In the genomic region with DNA sequence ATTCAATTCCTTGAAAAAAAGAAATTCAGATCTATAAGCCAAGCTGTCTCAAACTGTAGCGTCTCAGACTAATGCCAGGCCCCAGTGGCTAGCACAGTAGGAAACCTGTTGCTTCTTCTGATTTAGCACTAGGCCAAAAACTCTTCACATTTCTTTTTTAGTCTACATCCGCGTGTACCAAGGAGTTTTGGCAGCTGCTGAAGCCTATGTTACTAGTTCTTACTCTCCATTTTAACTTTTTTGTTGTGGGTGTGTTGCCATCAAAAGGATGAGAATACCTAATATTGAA, we compare ENCODE assay signal across 24 cellular contexts.
DNase-seq lines count a peak whose midpoint lies in the region; ATAC-seq, FAIRE-seq and TF ChIP-seq lines count a peak whose summit lies in the region.
"Had no signal": no experiment of that assay in that cellular context is flagged by ENCODE, and none has a peak within 500 bp of the region (broad histone marks: within the 10 kb centered on the region; RNA-seq: fewer than 3 reads in every experiment).

No MANE protein-coding gene starts in this region.

- H2BK12ac ChIP-seq in H1 (ENCODE audit: low read depth, low read length): no peak overlapping the region

- H3F3A ChIP-seq in GM23338 (replicated peaks; ENCODE audit: low read depth): no peaks in the 10 kb centered on the region

- no peaks in the 10 kb centered on the region for H3K9me2 ChIP-seq in GM23338 (ENCODE audit: insufficient read depth)

- H2AK5ac ChIP-seq in H1 (ENCODE audit: low read depth, low read length): no peak overlapping the region

- H2BK120ac ChIP-seq in H1 (replicated peaks; ENCODE audit: low read depth, low read length): no peak overlapping the region

- H4K91ac ChIP-seq in H1 (replicated peaks; ENCODE audit: insufficient read length, low read length): no peak overlapping the region

- peak; percentile 10; the same call in 2 of the 3 replicates for ATAC-seq in GM23338
- ATAC-seq: HepG2 had no signal

- H2AFZ ChIP-seq in GM23338: no peak overlapping the region
- no peak overlapping the region for H2AFZ ChIP-seq in KMS-11 (ENCODE audit: low read depth)
- H2AFZ ChIP-seq in H1 (ENCODE audit: low read length): no peak overlapping the region

- no peak overlapping the region for H3K14ac ChIP-seq in H1 (ENCODE audit: insufficient read length)

- H3K4me1 Mint-ChIP-seq in GM23338 (peaks cover 2% of the 10 kb centered on the region; the same call in 2 of the 3 replicates), type B pancreatic cell (ENCODE audit: unreplicated experiment) (peaks cover 5% of the 10 kb centered on the region)

- TF ChIP-seq POLR2A in H1 (IDR thresholded peaks at IDR 0.05; ENCODE audit: control extremely low read depth in 1 of 2, low read depth in 2 of 2, low read length in 2 of 2): no peak

- peaks cover 6% of the 10 kb centered on the region; the same call in 1 of the 3 replicates for H3K9me3 Mint-ChIP-seq in GM23338
- no peaks in the 10 kb centered on the region for H3K9me3 Mint-ChIP-seq in type B pancreatic cell

- H3K36me3 Mint-ChIP-seq in GM23338 (ENCODE audit: low read depth) (no peaks in the 10 kb centered on the region), type B pancreatic cell (no peaks in the 10 kb centered on the region)

- peak overlapping the region; percentile 65 for H3K4me2 ChIP-seq in GM23338
- H3K4me2 ChIP-seq in KMS-11: peak overlapping the region; percentile 58; the same call in 1 of the 2 replicates
- H3K4me2 ChIP-seq in H1 (ENCODE audit: insufficient read depth in 1 of 2, low read depth in 2 of 2, low read length in 2 of 2): peak overlapping the region; percentile 36 to 68; a peak in 1 of 4 replicates

- TF ChIP-seq EP300 in H1 (IDR thresholded peaks at IDR 0.05; ENCODE audit: borderline replicate concordance in 1 of 2, low read depth in 2 of 2, low read length in 2 of 2): no peak

- peaks cover 3% of the 10 kb centered on the region; the same call in 1 of the 2 replicates for H3K4me1 ChIP-seq in GM23338 (ENCODE audit: insufficient read depth)
- peaks cover 61% of the 10 kb centered on the region for H3K4me1 ChIP-seq in KMS-11 (ENCODE audit: low read depth, poor library complexity, severe bottlenecking)
- H3K4me1 ChIP-seq in H1 (replicated peaks in 1 of 4; ENCODE audit: control insufficient read depth in 3 of 4, insufficient read depth in 4 of 4, low read length in 3 of 4): no peaks in the 10 kb centered on the region
- no peaks in the 10 kb centered on the region for H3K4me1 ChIP-seq in iPS-20b (ENCODE audit: insufficient read depth, low read length)

- H3K27ac Mint-ChIP-seq in GM23338 (no peak overlapping the region), type B pancreatic cell (no peak overlapping the region)

- no peaks in the 10 kb centered on the region for H3K79me1 ChIP-seq in H1 (ENCODE audit: low read depth, low read length)

- POLR2A ChIA-PET in H1 (lab: Charles Lee; ENCODE audit: partially characterized antibody): interaction anchor here (0.8 to 3.1 kb wide), 7 partner anchors 10 to 177 kb away, joined by 3 to 19 read pairs (median 5); a partner anchor contains a TSS

- no peaks in the 10 kb centered on the region for H3K36me3 ChIP-seq in GM23338 (ENCODE audit: insufficient read depth)
- no peaks in the 10 kb centered on the region for H3K36me3 ChIP-seq in KMS-11 (ENCODE audit: insufficient read depth)
- no peaks in the 10 kb centered on the region for H3K36me3 ChIP-seq in H1 (ENCODE audit: control insufficient read depth in 2 of 4, insufficient read depth in 4 of 4, low read length in 3 of 4)
- H3K36me3 ChIP-seq in iPS-20b (ENCODE audit: insufficient read depth, low read depth, low read length): no peaks in the 10 kb centered on the region
- H3K36me3 ChIP-seq: HAP-1, SJSA1 had no signal

- H2BK5ac ChIP-seq in H1 (ENCODE audit: low read depth, low read length): no peak overlapping the region

- FAIRE-seq in H1 (lab: Jason Lieb, UNC): no peak
- FAIRE-seq: HepG2, RCC 7860 had no signal

- no peak overlapping the region for H3K4ac ChIP-seq in H1 (replicated peaks; ENCODE audit: insufficient read length, low read depth, low read length)

- 88% methylated on average over 3 of the region's 3 CpGs; no CpG with 5 or more reads in 1 of the 2 experiments for WGBS in H1 (ENCODE audit: extremely low coverage in 1 of 2, insufficient coverage in 1 of 2, insufficient read length in 1 of 2, insufficient replicate concordance in 2 of 2, low coverage in 1 of 2, low lambda C conversion rate in 2 of 2, missing lambda C conversion rate in 1 of 2), 2 experiments

- peak overlapping the region; percentile 88 for H3K4me3 Mint-ChIP-seq in GM23338
- H3K4me3 Mint-ChIP-seq in type B pancreatic cell: no peak overlapping the region

- H2BK15ac ChIP-seq in H1 (ENCODE audit: low read length): no peak overlapping the region

- H3K79me2 ChIP-seq in GM23338 (replicated peaks; ENCODE audit: insufficient read depth) (no peaks in the 10 kb centered on the region), KMS-11 (ENCODE audit: insufficient read depth, low read depth) (no peaks in the 10 kb centered on the region), H1 (ENCODE audit: control insufficient read depth in 1 of 2, insufficient read depth in 2 of 2, low read length in 2 of 2) (no peaks in the 10 kb centered on the region)

- peaks cover 14% of the 10 kb centered on the region for H3K27me3 Mint-ChIP-seq in GM23338 (ENCODE audit: insufficient read depth, low read depth, poor library complexity)
- peaks cover 3% of the 10 kb centered on the region for H3K27me3 Mint-ChIP-seq in type B pancreatic cell

- no peak overlapping the region for H2BK20ac ChIP-seq in H1 (ENCODE audit: low read length)

- H3K18ac ChIP-seq in H1 (ENCODE audit: extremely low read depth, low read length): no peak overlapping the region

- TF ChIP-seq CTCF in GM23338 (conservative IDR thresholded peaks at IDR 0.05; ENCODE audit: low read depth in 2 of 2) (no peak), KMS-11 (conservative IDR thresholded peaks at IDR 0.05; ENCODE audit: low read depth, low read length) (no peak), H1 (IDR thresholded peaks at IDR 0.05; ENCODE audit: control extremely low read depth in 1 of 3, insufficient read depth in 1 of 3, low read depth in 1 of 3, low read length in 3 of 3) (no peak), type B pancreatic cell (conservative IDR thresholded peaks at IDR 0.05) (no peak)

- H4K8ac ChIP-seq in H1 (ENCODE audit: extremely low read depth, insufficient read depth, low read length): no peak overlapping the region

- H3K27me3 ChIP-seq in GM23338 (ENCODE audit: insufficient read depth) (no peaks in the 10 kb centered on the region), KMS-11 (ENCODE audit: insufficient read depth, low read depth) (no peaks in the 10 kb centered on the region), H1 (replicated peaks in 1 of 4; ENCODE audit: control insufficient read depth in 3 of 4, extremely low read depth in 1 of 4, insufficient read depth in 3 of 4, low read length in 3 of 4) (peaks cover 0 to 1% (median 0%) of the 10 kb centered on the region in 4 experiments; a peak in 1 of 7 replicates), iPS-20b (ENCODE audit: insufficient read depth, low read length) (no peaks in the 10 kb centered on the region)
- H3K27me3 ChIP-seq: SJSA1 had no signal

- H3K23me2 ChIP-seq in H1 (ENCODE audit: low read depth, low read length): peaks cover 7% of the 10 kb centered on the region; the same call in 1 of the 2 replicates

- no peak overlapping the region for H3K23ac ChIP-seq in H1 (ENCODE audit: insufficient read length)

- no peak overlapping the region for H3K27ac ChIP-seq in GM23338 (ENCODE audit: low read depth)
- no peak overlapping the region for H3K27ac ChIP-seq in KMS-11
- no peak overlapping the region for H3K27ac ChIP-seq in H1 (ENCODE audit: low read depth, low read length)
- H3K27ac ChIP-seq in iPS-20b (ENCODE audit: low read length): no peak overlapping the region
- H3K27ac ChIP-seq: C4-2B, SJSA1 had no signal

- H3K9ac ChIP-seq in KMS-11 (no peak overlapping the region), H1 (replicated peaks in 1 of 4; ENCODE audit: extremely low read depth in 1 of 4, low read depth in 3 of 4, low read length in 3 of 4) (no peak overlapping the region), iPS-20b (ENCODE audit: low read depth, low read length) (no peak overlapping the region)

- H3K9me3 ChIP-seq in H1 (ENCODE audit: insufficient read depth in 2 of 2, low read depth in 1 of 2, low read length in 1 of 2) (no peaks in the 10 kb centered on the region), iPS-20b (ENCODE audit: insufficient read depth, low read depth, low read length) (no peaks in the 10 kb centered on the region)
- H3K9me3 ChIP-seq: HAP-1 had no signal

- H3K4me3 ChIP-seq in GM23338 (peak overlapping the region; percentile 44), KMS-11 (IDR thresholded peaks at IDR 0.05; ENCODE audit: insufficient read depth, low read depth, low read length) (no peak overlapping the region), H1 (ENCODE audit: extremely low read depth in 1 of 4, insufficient read depth in 2 of 4, low read depth in 3 of 4, low read length in 4 of 4) (peak overlapping the region in 2 of 4 experiments; percentile 86 to 90; a peak in 3 of 8 replicates), iPS-20b (ENCODE audit: low read length) (peak overlapping the region; percentile 57)
- H3K4me3 ChIP-seq: HAP-1, SJSA1 had no signal

- no peak overlapping the region for H4K5ac ChIP-seq in H1 (ENCODE audit: insufficient read length, low read depth, low read length)

- DNase-seq in GM23338 (ENCODE audit: low spot score) (no peak), H1 (ENCODE audit: low read depth in 1 of 2, low spot score in 2 of 2) (no peak), C1 segment of cervical spinal cord (lab: John Stamatoyannopoulos, UW) (no peak), type B pancreatic cell (ENCODE audit: extremely low spot score, unreplicated experiment) (no peak), SIG-M5 (lab: John Stamatoyannopoulos, UW) (no peak), DMS 273 (lab: John Stamatoyannopoulos, UW; ENCODE audit: unreplicated experiment) (no peak)
- DNase-seq: AML-193; DMS53; GF-D8; KBM-7; NCI-H1092 treated with DMSO at 0.1 percent for 48 hours; NCI-H1436 treated with DMSO at 0.1 percent for 48 hours; NCI-H2029; NCI-H226; NCI-H524; NCI-H774; NK-92 treated with Interleukin-12 subunit alpha and Interleukin-12 subunit beta, amount 100 ng/mL, for 24 hours had no signal

- CTCF ChIA-PET in H1 (lab: Charles Lee; ENCODE audit: partially characterized antibody): no interaction called here

- H3K56ac ChIP-seq in H1 (replicated peaks; ENCODE audit: insufficient read length, low read depth, low read length): no peak overlapping the region

- H4K20me1 ChIP-seq in GM23338 (replicated peaks; ENCODE audit: insufficient read depth) (no peaks in the 10 kb centered on the region), KMS-11 (ENCODE audit: insufficient read depth) (no peaks in the 10 kb centered on the region), H1 (replicated peaks in 1 of 2; ENCODE audit: control insufficient read depth in 1 of 2, insufficient read depth in 2 of 2, low read length in 2 of 2) (no peaks in the 10 kb centered on the region)

- TF ChIP-seq RAD21 in H1 (IDR thresholded peaks at IDR 0.05 in 1 of 2, conservative IDR thresholded peaks at IDR 0.05 in 1 of 2; ENCODE audit: low read depth in 2 of 2, low read length in 2 of 2): no peak

TF ChIP-seq in GM23338, 12 proteins besides CTCF, POLR2A, EP300 and RAD21:
- TF ChIP-seq STAT1 (IDR thresholded peaks at IDR 0.05; ENCODE audit: unreplicated experiment): no peak

TF ChIP-seq in H1, 55 proteins besides CTCF, POLR2A, EP300 and RAD21 (continues in another document):
- TF ChIP-seq POLR2AphosphoS5 (IDR thresholded peaks at IDR 0.05; ENCODE audit: low read depth, low read length): no peak
